8 cellular contexts compared by ENCODE assay signal in genomic region chr6:108835218-108835850, GRCh38. TPM values are rescaled to one million over a fixed set of nuclear protein-coding genes. Genes with fewer than 3 reads are reported as not detected.
DNase-seq lines count a peak whose midpoint lies in the region; ATAC-seq and TF ChIP-seq lines count a peak whose summit lies in the region.

No MANE protein-coding gene starts in this region.

- no peak overlapping the region for H3K4me3 Mint-ChIP-seq in activated CD4-positive, alpha-beta memory T cell treated with anti-CD3 and anti-CD28 coated beads for 36 hours

- H3K9me3 Mint-ChIP-seq in activated CD4-positive, alpha-beta memory T cell treated with anti-CD3 and anti-CD28 coated beads for 36 hours = no peaks in the 10 kb centered on the region

- POLR2A ChIA-PET in AG04449 (lab: Yijun Ruan, JAX) = no interaction called here
- POLR2A ChIA-PET in activated CD4-positive, alpha-beta memory T cell treated with anti-CD3 and anti-CD28 coated beads for 36 hours (lab: Charles Lee) = no interaction called here

- DNase-seq in AG04449 (ENCODE audit: low read depth, low spot score) (peak; percentile 16), NCI-H82 treated with DMSO at 0.1 percent for 48 hours (lab: John Stamatoyannopoulos, UW; ENCODE audit: unreplicated experiment) (peak; percentile 70), ecto neural progenitor cell (ENCODE audit: low spot score) (peak; percentile 87), lung microvascular endothelial cell (ENCODE audit: low read depth in 2 of 2) (peak; percentile 87 to 92)
- peak; percentile 91 for DNase-seq in activated CD4-positive, alpha-beta memory T cell treated with anti-CD3 and anti-CD28 coated beads for 36 hours
- DNase-seq in stimulated activated CD8-positive, alpha-beta memory T cell treated with anti-CD3 and anti-CD28 coated beads, Interleukin-15, amount 100 ng/mL, for 1 hour (ENCODE audit: low read depth) = peak; percentile 77

- CTCF ChIA-PET in AG04449 (lab: Yijun Ruan, JAX) = interaction anchor here (0.6 to 6.0 kb wide), 33 partner anchors 9 to 301 kb away, joined by 3 to 122 read pairs (median 4); partner anchors contain the start of genes ARMC2 and FOXO3
- CTCF ChIA-PET in activated CD4-positive, alpha-beta memory T cell treated with anti-CD3 and anti-CD28 coated beads for 36 hours (lab: Charles Lee) = interaction anchor here (0.6 to 3.4 kb wide), 21 partner anchors 9 to 609 kb away, joined by 3 to 41 read pairs (median 4); no protein-coding TSS in a partner anchor

- H3K36me3 Mint-ChIP-seq in activated CD4-positive, alpha-beta memory T cell treated with anti-CD3 and anti-CD28 coated beads for 36 hours = no peaks in the 10 kb centered on the region

- peak; percentile 87 for ATAC-seq in GM18858 (IDR thresholded peaks at IDR 0.05; ENCODE audit: unreplicated experiment)
- ATAC-seq in HG03442 (IDR thresholded peaks at IDR 0.05; ENCODE audit: unreplicated experiment) = peak; percentile 81

- H3K27me3 Mint-ChIP-seq in activated CD4-positive, alpha-beta memory T cell treated with anti-CD3 and anti-CD28 coated beads for 36 hours = no peaks in the 10 kb centered on the region

- peak; percentile 93 for TF ChIP-seq CTCF in AG04449 (IDR thresholded peaks at IDR 0.05; ENCODE audit: insufficient read depth, low read length, missing control alignments)

- intact Hi-C loops in activated CD4-positive, alpha-beta memory T cell treated with anti-CD3 and anti-CD28 coated beads for 36 hours (cut with micrococcal nuclease) = loop anchor here (1.0 to 5.0 kb wide), 5 partner anchors 38 to 293 kb away; no protein-coding TSS in a partner anchor

- peaks cover 13% of the 10 kb centered on the region for H3K4me1 Mint-ChIP-seq in activated CD4-positive, alpha-beta memory T cell treated with anti-CD3 and anti-CD28 coated beads for 36 hours (ENCODE audit: low read depth)

- H3K4me3 ChIP-seq in AG04449 (ENCODE audit: low read depth, low read length) = no peak overlapping the region

- no peak overlapping the region for H3K27ac Mint-ChIP-seq in activated CD4-positive, alpha-beta memory T cell treated with anti-CD3 and anti-CD28 coated beads for 36 hours

RNA-seq across cellular contexts. Expression of gene ARMC2, which starts 12.9 kb away (rescaled TPM):
- total RNA-seq in activated CD4-positive, alpha-beta memory T cell treated with anti-CD3 and anti-CD28 coated beads for 36 hours = 1 to 10 TPM; 4.4 to 7.9 TPM
- total RNA-seq in lung microvascular endothelial cell = 0.22 and 0.99 TPM in 2 replicates

Comparison
In these comparisons a context has a peak if more than half of its experiments do, and no peak if none do; other contexts are left out.
1. DNase-seq: peak in every context shown above with its lines; median percentile 91 in activated CD4-positive, alpha-beta memory T cell treated with anti-CD3 and anti-CD28 coated beads for 36 hours; 90 in lung microvascular endothelial cell; 87 in ecto neural progenitor cell; 77 in stimulated activated CD8-positive, alpha-beta memory T cell treated with anti-CD3 and anti-CD28 coated beads, Interleukin-15, amount 100 ng/mL, for 1 hour; 70 in NCI-H82 treated with DMSO at 0.1 percent for 48 hours; 16 in AG04449.